ENCODE assay signal across 8 cellular contexts in genomic region chr2:58762176-58762781, GRCh38.
DNase-seq lines count a peak whose midpoint lies in the region; ATAC-seq and TF ChIP-seq lines count a peak whose summit lies in the region.
"Had no signal": no experiment of that assay in that cellular context is flagged by ENCODE, and none has a peak within 500 bp of the region (broad histone marks: within the 10 kb centered on the region; RNA-seq: fewer than 3 reads in every experiment).

No MANE protein-coding gene starts in this region.

- H3K4me1 ChIP-seq in thyroid gland, result no peaks in the 10 kb centered on the region

- no peak overlapping the region for H3K27ac ChIP-seq in thyroid gland

- ATAC-seq in GM19372 (IDR thresholded peaks at IDR 0.05; ENCODE audit: low read depth, unreplicated experiment), result peak; percentile 74
- ATAC-seq in HG03460 (IDR thresholded peaks at IDR 0.05; ENCODE audit: unreplicated experiment), result peak; percentile 74
- peak; percentile 66 for ATAC-seq in left colon

- intact Hi-C loops in left colon (cut with DNase I, micrococcal nuclease) (loop anchor here in 1 of 2 donors (10.0 kb wide), 1 partner anchor 1813 kb away; no protein-coding TSS in a partner anchor), thyroid gland (cut with DNase I) (no loop called here)

- TF ChIP-seq POLR2A in thyroid gland (IDR thresholded peaks at IDR 0.05), result no peak

- H3K9me3 ChIP-seq in thyroid gland, result no peaks in the 10 kb centered on the region

- TF ChIP-seq CTCF in brain (conservative IDR thresholded peaks at IDR 0.05) (peak; percentile 77 to 89), thyroid gland (IDR thresholded peaks at IDR 0.05) (peak in 5 of 6 experiments; percentile 10 to 64 (median 60))

- DNase-seq in ELF-1 (ENCODE audit: low read depth, low spot score), result peak; percentile 92
- peak; percentile 80 for DNase-seq in NCI-H82 (lab: John Stamatoyannopoulos, UW)
- DNase-seq in left colon, result peak in 1 of 2 donors; percentile 36
- DNase-seq in thyroid gland, result peak; percentile 39 to 62

- H3K36me3 Mint-ChIP-seq in brain, result no peaks in the 10 kb centered on the region

- H3K27ac Mint-ChIP-seq in brain, result no peak overlapping the region

- no peaks in the 10 kb centered on the region for H3K27me3 ChIP-seq in thyroid gland

- H3K4me3 ChIP-seq in thyroid gland (replicated peaks in 1 of 3), result no peak overlapping the region

- no peaks in the 10 kb centered on the region for H3K27me3 Mint-ChIP-seq in brain
- H3K27me3 Mint-ChIP-seq: central memory CD8-positive, alpha-beta T cell had no signal

- H3K4me1 Mint-ChIP-seq in brain, result peaks cover 36% of the 10 kb centered on the region
- H3K4me1 Mint-ChIP-seq: central memory CD8-positive, alpha-beta T cell had no signal

- WGBS in thyroid gland, 2 donors, result 24 to 29% methylated on average over 5 of the region's 5 CpGs

- H3K4me3 Mint-ChIP-seq in brain, result no peak overlapping the region
- H3K4me3 Mint-ChIP-seq: central memory CD8-positive, alpha-beta T cell had no signal

- no peaks in the 10 kb centered on the region for H3K36me3 ChIP-seq in thyroid gland

- H3K9me3 Mint-ChIP-seq in brain, result no peaks in the 10 kb centered on the region
- H3K9me3 Mint-ChIP-seq: central memory CD8-positive, alpha-beta T cell had no signal
